ENCODE assay signal across 24 cellular contexts in genomic region chr5:55960779-55961178, GRCh38.
"Had no signal": no experiment of that assay in that cellular context is flagged by ENCODE, and none has a peak within 500 bp of the region (broad histone marks: within the 10 kb centered on the region; RNA-seq: fewer than 3 reads in every experiment).

No MANE protein-coding gene starts in this region.

- H3K36me3 ChIP-seq: neural progenitor cell, uterus had no signal

- H3K9me3 Mint-ChIP-seq: activated B cell treated with CpG ODN at 0.5 μM for 24 hours; activated CD8-positive, alpha-beta T cell treated with anti-CD3 and anti-CD28 coated beads for 36 hours; activated T-cell treated with anti-CD3 and anti-CD28 coated beads, Interleukin-2, amount 50 U/mL, for 72 hours; memory B cell; natural killer cell; neural progenitor cell; stimulated activated naive B cell treated with anti-CD40 and anti-IgM and Interleukin-4, amounts not matched to agents 10 μg/mL and 1 μg/mL and 100 μg/mL, for 72 hours; T-helper 2 cell treated with Interferon-gamma antibody and Interleukin-4, amounts not matched to agents 5 μg/mL and 100 μg/mL, for 36 hours had no signal

- DNase-seq: activated B cell treated with CpG ODN at 0.5 μM for 24 hours; activated CD8-positive, alpha-beta T cell treated with anti-CD3 and anti-CD28 coated beads for 36 hours; activated effector memory CD4-positive, alpha-beta T cell treated with Interleukin-2 at 50 U/mL for 16 hours; activated T-cell treated with anti-CD3 and anti-CD28 coated beads, Interleukin-2, amount 50 U/mL, for 72 hours; amniotic stem cell; brain microvascular endothelial cell; dorsolateral prefrontal cortex; effector memory CD4-positive, alpha-beta T cell; glutamatergic neuron; left ventricle myocardium inferior; natural killer cell; posterior cingulate gyrus; right cardiac atrium; stimulated activated CD4-positive, alpha-beta T cell treated with anti-CD3 and anti-CD28 coated beads, Interleukin-15, amount 100 ng/mL, for 24 hours; stimulated activated CD4-positive, alpha-beta T cell treated with anti-CD3 and anti-CD28 coated beads, Interleukin-2, amount 100 ng/mL, for 24 hours; stimulated activated naive B cell treated with anti-CD40 and anti-IgM and Interleukin-4, amounts not matched to agents 10 μg/mL and 1 μg/mL and 100 μg/mL, for 72 hours; uterus had no signal

- H3K4me3 Mint-ChIP-seq: activated B cell treated with CpG ODN at 0.5 μM for 24 hours; activated CD8-positive, alpha-beta T cell treated with anti-CD3 and anti-CD28 coated beads for 36 hours; activated naive CD8-positive, alpha-beta T cell; activated T-cell treated with anti-CD3 and anti-CD28 coated beads, Interleukin-2, amount 50 U/mL, for 72 hours; memory B cell; natural killer cell; neural progenitor cell; stimulated activated naive B cell treated with anti-CD40 and anti-IgM and Interleukin-4, amounts not matched to agents 10 μg/mL and 1 μg/mL and 100 μg/mL, for 72 hours; T-helper 2 cell treated with Interferon-gamma antibody and Interleukin-4, amounts not matched to agents 5 μg/mL and 100 μg/mL, for 36 hours had no signal

- H3K4me1 Mint-ChIP-seq: activated B cell treated with CpG ODN at 0.5 μM for 24 hours; memory B cell; natural killer cell; neural progenitor cell; stimulated activated naive B cell treated with anti-CD40 and anti-IgM and Interleukin-4, amounts not matched to agents 10 μg/mL and 1 μg/mL and 100 μg/mL, for 72 hours had no signal

- H3K4me1 ChIP-seq: neural progenitor cell, uterus had no signal

- H3K27me3 Mint-ChIP-seq: activated B cell treated with CpG ODN at 0.5 μM for 24 hours; activated CD8-positive, alpha-beta T cell treated with anti-CD3 and anti-CD28 coated beads for 36 hours; activated naive CD8-positive, alpha-beta T cell; memory B cell; stimulated activated naive B cell treated with anti-CD40 and anti-IgM and Interleukin-4, amounts not matched to agents 10 μg/mL and 1 μg/mL and 100 μg/mL, for 72 hours had no signal

- H3K27ac ChIP-seq: brain microvascular endothelial cell, coronary artery, dorsolateral prefrontal cortex, left ventricle myocardium inferior, neural progenitor cell, SK-N-MC, tibial nerve, uterus had no signal

- H3K9me3 ChIP-seq: left ventricle myocardium inferior, tibial nerve, uterus had no signal

- H3K27me3 ChIP-seq: brain microvascular endothelial cell, dorsolateral prefrontal cortex, neural progenitor cell, tibial nerve, uterus had no signal

- H3K36me3 Mint-ChIP-seq: natural killer cell had no signal

- H3K27ac Mint-ChIP-seq: activated B cell treated with CpG ODN at 0.5 μM for 24 hours; memory B cell; natural killer cell; neural progenitor cell; stimulated activated naive B cell treated with anti-CD40 and anti-IgM and Interleukin-4, amounts not matched to agents 10 μg/mL and 1 μg/mL and 100 μg/mL, for 72 hours; T-helper 2 cell treated with Interferon-gamma antibody and Interleukin-4, amounts not matched to agents 5 μg/mL and 100 μg/mL, for 36 hours had no signal

- ATAC-seq: activated CD8-positive, alpha-beta T cell treated with anti-CD3 and anti-CD28 coated beads for 36 hours; activated T-cell treated with anti-CD3 and anti-CD28 coated beads, Interleukin-2, amount 50 U/mL, for 72 hours; natural killer cell; right cardiac atrium; stimulated activated naive B cell treated with anti-CD40 and anti-IgM and Interleukin-4, amounts not matched to agents 10 μg/mL and 1 μg/mL and 100 μg/mL, for 72 hours had no signal

- H3K4me3 ChIP-seq: coronary artery, dorsolateral prefrontal cortex, left ventricle myocardium inferior, neural progenitor cell, SK-N-MC, tibial nerve, uterus had no signal
